Comparison of ENCODE assay signal across 24 cellular contexts in the genomic region with DNA sequence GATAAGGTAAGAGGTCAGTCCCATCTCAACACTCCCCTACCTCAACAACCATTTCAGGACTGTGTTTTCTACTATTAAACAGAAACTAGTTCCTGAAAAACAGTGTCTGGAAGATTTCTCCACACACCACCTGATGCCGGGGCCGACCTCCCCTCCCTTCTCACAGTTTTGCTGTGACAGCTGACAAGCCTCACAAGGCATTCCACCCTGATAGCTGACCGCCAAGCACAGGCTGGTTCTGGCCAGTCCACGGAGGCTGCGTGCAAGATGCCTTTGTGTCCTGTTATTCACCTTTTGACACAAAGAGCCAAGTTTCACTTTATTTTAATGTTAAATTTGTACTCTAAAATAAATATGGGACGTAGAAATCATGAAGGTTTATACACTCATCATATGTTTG.
A peak's percentile ranks its signal among the peaks of the same experiment; 100 is the strongest.
DNase-seq lines count a peak whose midpoint lies in the region; ATAC-seq, FAIRE-seq and TF ChIP-seq lines count a peak whose summit lies in the region.
"Had no signal": no experiment of that assay in that cellular context is flagged by ENCODE, and none has a peak within 500 bp of the region (broad histone marks: within the 10 kb centered on the region; RNA-seq: fewer than 3 reads in every experiment).

No MANE protein-coding gene starts in this region.

- H3K9me2 ChIP-seq in hepatocyte (replicated peaks; ENCODE audit: insufficient read depth): no peaks in the 10 kb centered on the region

- no peaks in the 10 kb centered on the region for H3K4me1 ChIP-seq in hepatocyte (ENCODE audit: insufficient read depth)
- H3K4me1 ChIP-seq in pancreas: peaks cover 12 to 17% (median 14%) of the 10 kb centered on the region in 3 donors
- H3K4me1 ChIP-seq: adrenal gland, left lung had no signal

- H3K4me2 ChIP-seq in hepatocyte: peak overlapping the region; percentile 24

- no peaks in the 10 kb centered on the region for H4K20me1 ChIP-seq in hepatocyte (ENCODE audit: insufficient read depth, poor library complexity, severe bottlenecking)

- DNase-seq in ELF-1 (ENCODE audit: low read depth, low spot score) (peak; percentile 57), amniotic epithelial cell (ENCODE audit: low read depth) (peak; percentile 65), hepatocyte (ENCODE audit: low spot score) (peak; percentile 50), pancreas (peak; percentile 19 to 70 (median 52)), T-helper 9 cell (no peak), COLO668 (lab: John Stamatoyannopoulos, UW; ENCODE audit: unreplicated experiment) (no peak), kidney glomerular epithelial cell (lab: John Stamatoyannopoulos, UW) (no peak), NCI-H526 treated with DMSO at 0.1 percent for 48 hours (lab: John Stamatoyannopoulos, UW) (no peak)
- DNase-seq: activated CD4-positive, CD25-positive, alpha-beta regulatory T cell treated with anti-CD3 and anti-CD28 coated beads, Interleukin-2, amount 50 U/mL, for 72 hours; activated CD8-positive, alpha-beta T cell treated with anti-CD3 and anti-CD28 coated beads, Interleukin-2, amount 10 ng/mL, durations not matched to agents 7 days and 5 days; activated gamma-delta T cell treated with Interleukin-2 at 50 U/mL for 16 hours; activated T-cell treated with anti-CD3 and anti-CD28 coated beads, Interleukin-2, amount 50 U/mL, for 1 hour; adrenal gland; C1 segment of cervical spinal cord; HCEC 1CT; left lung; MM.1S; mucosa of descending colon; NCI-H1436 treated with DMSO at 0.1 percent for 48 hours; NCI-H524; stimulated activated CD4-positive, alpha-beta T cell treated with anti-CD3 and anti-CD28 coated beads, Interleukin-12 subunit alpha, Interleukin-12 subunit beta, amount 100 ng/mL, for 4 hours; stimulated activated naive CD8-positive, alpha-beta T cell treated with anti-CD3 and anti-CD28 coated beads, Interleukin-15, amount 100 ng/mL, for 72 hours; trophoblast cell had no signal

- H3K4me3 ChIP-seq in hepatocyte (no peak overlapping the region), pancreas (no peak overlapping the region)
- H3K4me3 ChIP-seq: adrenal gland, left lung, mucosa of descending colon had no signal

- H3K9me3 ChIP-seq in hepatocyte (ENCODE audit: low read depth): no peaks in the 10 kb centered on the region
- no peaks in the 10 kb centered on the region for H3K9me3 ChIP-seq in pancreas
- H3K9me3 ChIP-seq: adrenal gland, left lung, mucosa of descending colon had no signal

- intact Hi-C loops in pancreas (cut with DNase I): no loop called here

- H3K27ac ChIP-seq in hepatocyte (peak overlapping the region; percentile 49), pancreas (peak overlapping the region in 2 of 4 donors; percentile 13 to 40)
- H3K27ac ChIP-seq: adrenal gland, left lung had no signal

- no peak for FAIRE-seq in pancreas (lab: Jason Lieb, UNC)
- FAIRE-seq: endometrium had no signal

- peak overlapping the region; percentile 48 for H2AFZ ChIP-seq in hepatocyte

- ATAC-seq in pancreas: peak; percentile 78 to 92 (median 85)
- ATAC-seq: activated CD8-positive, alpha-beta T cell treated with anti-CD3 and anti-CD28 coated beads, Interleukin-2, amount 10 ng/mL, durations not matched to agents 7 days and 5 days; left lung; mucosa of descending colon; stimulated activated naive CD8-positive, alpha-beta T cell treated with anti-CD3 and anti-CD28 coated beads, Interleukin-15, amount 100 ng/mL, for 72 hours had no signal

- H3K36me3 ChIP-seq in hepatocyte (replicated peaks; ENCODE audit: insufficient read depth, low read depth): no peaks in the 10 kb centered on the region
- no peaks in the 10 kb centered on the region for H3K36me3 ChIP-seq in pancreas
- H3K36me3 ChIP-seq: adrenal gland, left lung had no signal

- WGBS in hepatocyte (ENCODE audit: low lambda C conversion rate, missing lambda C conversion rate): 41% methylated on average over 6 of the region's 6 CpGs
- 17 to 21% methylated on average over 6 of the region's 6 CpGs for WGBS in pancreas, 2 donors

- H3K79me2 ChIP-seq in hepatocyte: no peaks in the 10 kb centered on the region

- H3K27me3 ChIP-seq in hepatocyte (no peaks in the 10 kb centered on the region), pancreas (no peaks in the 10 kb centered on the region)
- H3K27me3 ChIP-seq: adrenal gland, left lung had no signal

- TF ChIP-seq CTCF in hepatocyte (IDR thresholded peaks at IDR 0.05; ENCODE audit: poor library complexity) (no peak), pancreas (IDR thresholded peaks at IDR 0.05) (no peak)

Comparison
In these comparisons a context has a peak if more than half of its experiments do, and no peak if none do; other contexts are left out.
1. DNase-seq: peak in ELF-1 (single experiment), amniotic epithelial cell (single experiment), hepatocyte (single experiment) and pancreas (6 of 6); none in T-helper 9 cell (single experiment), COLO668 (single experiment), kidney glomerular epithelial cell (single experiment) and NCI-H526 treated with DMSO at 0.1 percent for 48 hours (single experiment).